ENCODE assay signal across 8 cellular contexts in genomic region chr6:10801224-10801848, GRCh38. TPM values are rescaled to one million over a fixed set of nuclear protein-coding genes. Genes with fewer than 3 reads are reported as not detected.
DNase-seq lines count a peak whose midpoint lies in the region; ATAC-seq, FAIRE-seq and TF ChIP-seq lines count a peak whose summit lies in the region.

No MANE protein-coding gene starts in this region.

- peaks cover 1% of the 10 kb centered on the region for H3K36me3 ChIP-seq in kidney epithelial cell (ENCODE audit: control insufficient read depth, insufficient read depth, low read length)

- ATAC-seq in HG02870 (IDR thresholded peaks at IDR 0.05; ENCODE audit: unreplicated experiment), result peak; percentile 97

- peak; percentile 90 for FAIRE-seq in GM12892 (lab: Jason Lieb, UNC)

- no peak for TF ChIP-seq POLR2A in GM12892 (IDR thresholded peaks at IDR 0.05; ENCODE audit: low read depth, low read length)

- H3K27me3 ChIP-seq in kidney epithelial cell (ENCODE audit: control insufficient read depth, insufficient read depth, low read length), result no peaks in the 10 kb centered on the region

- peak; percentile 45 for DNase-seq in GM12892 (ENCODE audit: insufficient read length)
- peak; percentile 62 for DNase-seq in NCI-H2029 (lab: John Stamatoyannopoulos, UW)
- DNase-seq in cardiac fibroblast (ENCODE audit: low read depth in 2 of 2), result peak; percentile 63 to 64
- peak; percentile 7 for DNase-seq in kidney epithelial cell (ENCODE audit: low read depth)
- peak; percentile 62 for DNase-seq in stimulated activated CD4-positive, alpha-beta T cell treated with anti-CD3 and anti-CD28 coated beads, Interleukin-4, amount 100 ng/mL, for 1 hour

- peak; percentile 99 for TF ChIP-seq CTCF in 22Rv1 (IDR thresholded peaks at IDR 0.05)
- peak; percentile 81 for TF ChIP-seq CTCF in VCaP (conservative IDR thresholded peaks at IDR 0.05)
- peak; percentile 100 for TF ChIP-seq CTCF in cardiac fibroblast (IDR thresholded peaks at IDR 0.05; ENCODE audit: low read depth, low read length)
- TF ChIP-seq CTCF in kidney epithelial cell (IDR thresholded peaks at IDR 0.05; ENCODE audit: insufficient read depth, low read length, poor library complexity, severe bottlenecking), result peak; percentile 99

- no peak overlapping the region for H3K27ac ChIP-seq in 22Rv1
- H3K27ac ChIP-seq in VCaP, result no peak overlapping the region

- H3K4me3 ChIP-seq in cardiac fibroblast (replicated peaks in 1 of 2; ENCODE audit: low read depth in 2 of 2, low read length in 2 of 2) (no peak overlapping the region), kidney epithelial cell (ENCODE audit: low read depth, low read length) (no peak overlapping the region)

RNA-seq across cellular contexts. Expression of gene MAK, which starts 37.0 kb away (rescaled TPM):
- 0.45 TPM for polyA plus RNA-seq in GM12892 (2012; ENCODE audit: missing spikeins)
- 0.14 and 0.17 TPM in 2 replicates for total RNA-seq in kidney epithelial cell

RNA-seq across cellular contexts. Expression of gene TMEM14B, which starts 53.7 kb away (rescaled TPM):
- 150 TPM for polyA plus RNA-seq in GM12892 (2012; ENCODE audit: missing spikeins)
- 86.5 and 99.8 TPM in 2 replicates for total RNA-seq in kidney epithelial cell

Comparison
In these comparisons a context has a peak if more than half of its experiments do, and no peak if none do; other contexts are left out.
1. DNase-seq: peak in every context shown above with its lines; median percentile 64 in cardiac fibroblast; 62 in NCI-H2029; 62 in stimulated activated CD4-positive, alpha-beta T cell treated with anti-CD3 and anti-CD28 coated beads, Interleukin-4, amount 100 ng/mL, for 1 hour; 45 in GM12892; 7 in kidney epithelial cell.